19 cellular contexts compared by ENCODE assay signal in the genomic region with DNA sequence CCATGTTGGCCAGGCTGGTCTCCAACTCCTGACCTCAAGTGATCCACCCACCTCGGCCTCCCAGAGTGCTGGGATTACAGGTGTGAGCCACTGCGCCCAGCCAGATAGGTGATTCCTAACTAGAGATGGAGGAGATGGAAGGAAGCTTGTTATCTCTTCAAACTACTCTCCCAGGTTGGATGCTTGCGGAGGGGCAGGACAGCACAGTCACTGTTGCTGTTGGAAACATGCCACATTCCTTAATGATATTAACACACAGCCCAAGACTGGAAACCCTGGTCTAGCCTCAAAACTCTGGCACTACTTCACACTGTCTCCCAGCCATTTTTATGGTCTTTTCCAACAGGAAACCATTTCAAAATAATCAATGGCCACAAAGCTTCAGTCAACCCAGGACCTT.
DNase-seq lines count a peak whose midpoint lies in the region; ATAC-seq, FAIRE-seq and TF ChIP-seq lines count a peak whose summit lies in the region.
"Had no signal": no experiment of that assay in that cellular context is flagged by ENCODE, and none has a peak within 500 bp of the region (broad histone marks: within the 10 kb centered on the region; RNA-seq: fewer than 3 reads in every experiment).

No MANE protein-coding gene starts in this region.

- no peak overlapping the region for H3K23ac ChIP-seq in IMR-90 (ENCODE audit: low read depth, low read length)

- no peak overlapping the region for H2BK15ac ChIP-seq in IMR-90 (ENCODE audit: low read depth, low read length)

- H3K9me3 Mint-ChIP-seq in Calu3 (ENCODE audit: low read depth, unreplicated experiment), result no peaks in the 10 kb centered on the region
- no peaks in the 10 kb centered on the region for H3K9me3 Mint-ChIP-seq in CD8-positive, alpha-beta T cell
- H3K9me3 Mint-ChIP-seq: central memory CD8-positive, alpha-beta T cell had no signal

- in situ Hi-C loops in IMR-90 (cut with MboI; ENCODE audit: low sequenced_read_pairs), result no loop called here
- in situ Hi-C loops in HepG2 (cut with HindIII; ENCODE audit: extremely low pct_ligation_motif_present, low pct_unique_long_range_greater_than_20kb), result no loop called here

- H3K56ac ChIP-seq in IMR-90 (ENCODE audit: extremely low read depth, insufficient read depth, low read length), result no peak overlapping the region

- H3K36me3 ChIP-seq in IMR-90 (ENCODE audit: control insufficient read depth, insufficient read depth, low read length) (no peaks in the 10 kb centered on the region), HepG2 (replicated peaks in 1 of 2; ENCODE audit: control insufficient read depth in 1 of 2, insufficient read depth in 2 of 2, low read length in 2 of 2) (no peaks in the 10 kb centered on the region)
- no peaks in the 10 kb centered on the region for H3K36me3 ChIP-seq in CD8-positive, alpha-beta T cell (ENCODE audit: insufficient read depth, low read length)
- H3K36me3 ChIP-seq: heart right ventricle, upper lobe of right lung had no signal

- no peak overlapping the region for H2BK5ac ChIP-seq in IMR-90 (ENCODE audit: low read depth, low read length, poor library complexity, severe bottlenecking)

- H3K4me1 Mint-ChIP-seq in Calu3 (ENCODE audit: low read depth, unreplicated experiment), result peaks cover 20% of the 10 kb centered on the region
- H3K4me1 Mint-ChIP-seq in CD8-positive, alpha-beta T cell (ENCODE audit: low read depth), result no peaks in the 10 kb centered on the region
- H3K4me1 Mint-ChIP-seq: activated naive CD8-positive, alpha-beta T cell treated with anti-CD3 and anti-CD28 coated beads, Interleukin-2, amount 10 ng/mL, durations not matched to agents 7 days and 5 days; central memory CD8-positive, alpha-beta T cell had no signal

- H3K18ac ChIP-seq in IMR-90 (ENCODE audit: low read depth, low read length), result no peak overlapping the region

- POLR2A ChIA-PET in IMR-90 (lab: Charles Lee; ENCODE audit: unreplicated experiment) (no interaction called here), HepG2 (lab: Yijun Ruan, JAX) (no interaction called here)
- POLR2A ChIA-PET in CD8-positive, alpha-beta T cell (lab: Charles Lee), result no interaction called here

- no peaks in the 10 kb centered on the region for H3K36me3 Mint-ChIP-seq in Calu3 (ENCODE audit: insufficient read depth, unreplicated experiment)
- no peaks in the 10 kb centered on the region for H3K36me3 Mint-ChIP-seq in CD8-positive, alpha-beta T cell
- H3K36me3 Mint-ChIP-seq: activated naive CD8-positive, alpha-beta T cell treated with anti-CD3 and anti-CD28 coated beads, Interleukin-2, amount 10 ng/mL, durations not matched to agents 7 days and 5 days had no signal

- H4K8ac ChIP-seq in IMR-90 (ENCODE audit: low read depth in 2 of 2, low read length in 2 of 2), result no peak overlapping the region

- H3K27ac ChIP-seq in IMR-90 (ENCODE audit: insufficient read depth, low read length) (no peak overlapping the region), HepG2 (ENCODE audit: extremely low read length, insufficient read depth, low read length) (no peak overlapping the region)
- no peak overlapping the region for H3K27ac ChIP-seq in CD8-positive, alpha-beta T cell (ENCODE audit: low read depth, low read length)
- H3K27ac ChIP-seq: heart right ventricle, PC-9, upper lobe of right lung had no signal

- BruUV-seq in Calu3 (replicated peaks; lab: Mats Ljungman, UMichigan), result no TSS peak
- BruUV-seq in IMR-90 (replicated peaks; lab: Mats Ljungman, UMichigan), result no TSS peak
- no TSS peak for BruUV-seq in HepG2 (replicated peaks; lab: Mats Ljungman, UMichigan)

- H3K9me3 ChIP-seq in IMR-90 (ENCODE audit: control insufficient read depth, insufficient read depth, low read length), result no peaks in the 10 kb centered on the region
- H3K9me3 ChIP-seq in HepG2 (ENCODE audit: low read length), result no peaks in the 10 kb centered on the region
- H3K9me3 ChIP-seq in CD8-positive, alpha-beta T cell (ENCODE audit: low read length), result no peaks in the 10 kb centered on the region
- H3K9me3 ChIP-seq: heart right ventricle, upper lobe of right lung had no signal

- no peaks in the 10 kb centered on the region for H3K79me1 ChIP-seq in IMR-90 (ENCODE audit: low read depth in 1 of 2, low read length in 2 of 2)

- 0 out of 2 replicates have a peak, but pooled peaks have one; percentile 17 for ATAC-seq in IMR-90 (ENCODE audit: low read depth)
- ATAC-seq in HepG2, result no peak
- no peak for ATAC-seq in CD8-positive, alpha-beta T cell
- no peak for ATAC-seq in HG03108 (IDR thresholded peaks at IDR 0.05; ENCODE audit: unreplicated experiment)
- ATAC-seq: heart right ventricle, left colon, upper lobe of right lung had no signal

- H4K91ac ChIP-seq in IMR-90 (ENCODE audit: insufficient read depth, low read depth, low read length), result no peak overlapping the region

- no peaks in the 10 kb centered on the region for H3K27me3 Mint-ChIP-seq in Calu3 (ENCODE audit: unreplicated experiment)
- H3K27me3 Mint-ChIP-seq in CD8-positive, alpha-beta T cell (ENCODE audit: low read depth), result no peaks in the 10 kb centered on the region
- H3K27me3 Mint-ChIP-seq: activated naive CD8-positive, alpha-beta T cell treated with anti-CD3 and anti-CD28 coated beads, Interleukin-2, amount 10 ng/mL, durations not matched to agents 7 days and 5 days; central memory CD8-positive, alpha-beta T cell had no signal

- H4K20me1 ChIP-seq in IMR-90 (ENCODE audit: insufficient read depth, low read length) (no peaks in the 10 kb centered on the region), HepG2 (ENCODE audit: insufficient read depth, low read length) (no peaks in the 10 kb centered on the region)

- H3K4me3 ChIP-seq in IMR-90 (ENCODE audit: insufficient read depth, low read depth, low read length), result no peak overlapping the region
- no peak overlapping the region for H3K4me3 ChIP-seq in choroid plexus epithelial cell (ENCODE audit: low read depth, low read length)
- no peak overlapping the region for H3K4me3 ChIP-seq in HepG2 (replicated peaks in 1 of 3; ENCODE audit: insufficient read depth in 1 of 3, low read depth in 2 of 3, low read length in 3 of 3)
- H3K4me3 ChIP-seq in CD8-positive, alpha-beta T cell (ENCODE audit: low read depth, low read length), result no peak overlapping the region
- H3K4me3 ChIP-seq: heart right ventricle, PC-9, upper lobe of right lung had no signal

- intact Hi-C loops in Calu3 (cut with micrococcal nuclease; ENCODE audit: unreplicated experiment), result no loop called here
- intact Hi-C loops in IMR-90 (cut with micrococcal nuclease), result loop anchor here (10.0 kb wide), 1 partner anchor 468 kb away; a partner anchor contains a TSS
- intact Hi-C loops in HepG2 (cut with micrococcal nuclease; ENCODE audit: unreplicated experiment), result loop anchor here (10.0 kb wide), 1 partner anchor 608 kb away; no protein-coding TSS in a partner anchor
- intact Hi-C loops in CD8-positive, alpha-beta T cell (cut with DNase I, micrococcal nuclease), result loop anchor here in 1 of 2 experiments (1.0 kb wide), 1 partner anchor 15 kb away; no protein-coding TSS in a partner anchor

- H3K9ac ChIP-seq in IMR-90 (ENCODE audit: low read depth, low read length) (no peak overlapping the region), HepG2 (ENCODE audit: insufficient read depth, low read depth, low read length) (no peak overlapping the region)

- TF ChIP-seq POLR2A in IMR-90 (IDR thresholded peaks at IDR 0.05; ENCODE audit: low read depth, low read length), result no peak
- no peak for TF ChIP-seq POLR2A in HepG2 (IDR thresholded peaks at IDR 0.05; ENCODE audit: insufficient read depth in 1 of 2, low read depth in 2 of 2, low read length in 2 of 2)

- no peak overlapping the region for H2AK5ac ChIP-seq in IMR-90 (ENCODE audit: low read depth, low read length)

- FAIRE-seq in HepG2 (lab: Jason Lieb, UNC), result no peak
- FAIRE-seq: endometrium, GM18507 had no signal

- CTCF ChIA-PET in Calu3 (lab: Charles Lee) (no interaction called here), IMR-90 (lab: Yijun Ruan, JAX) (no interaction called here), HepG2 (lab: Yijun Ruan, JAX; ENCODE audit: low intra/inter-chr PET ratio, low total read pairs) (no interaction called here)
- CTCF ChIA-PET in CD8-positive, alpha-beta T cell (lab: Charles Lee), result no interaction called here

- H3K14ac ChIP-seq in IMR-90 (replicated peaks; ENCODE audit: low read depth, low read length), result no peak overlapping the region

- WGBS in IMR-90 (ENCODE audit: extremely low coverage in 2 of 2, insufficient read length in 1 of 2), 2 experiments, result 40% methylated on average over 1 of the region's 3 CpGs; no CpG with 5 or more reads in 1 of the 2 experiments
- 89% methylated on average over 3 of the region's 3 CpGs for WGBS in HepG2 (ENCODE audit: low lambda C conversion rate)

- no peak overlapping the region for H2BK20ac ChIP-seq in IMR-90 (ENCODE audit: low read depth, low read length)

- H3K27ac Mint-ChIP-seq in Calu3 (ENCODE audit: unreplicated experiment), result no peak overlapping the region
- H3K27ac Mint-ChIP-seq in CD8-positive, alpha-beta T cell, result no peak overlapping the region
- H3K27ac Mint-ChIP-seq: activated naive CD8-positive, alpha-beta T cell treated with anti-CD3 and anti-CD28 coated beads, Interleukin-2, amount 10 ng/mL, durations not matched to agents 7 days and 5 days had no signal

- peaks cover 6% of the 10 kb centered on the region for H3K27me3 ChIP-seq in IMR-90 (ENCODE audit: control insufficient read depth, insufficient read depth, low read length)
- H3K27me3 ChIP-seq in HepG2 (ENCODE audit: control insufficient read depth in 1 of 2, insufficient read depth in 2 of 2, low read length in 2 of 2), result no peaks in the 10 kb centered on the region
- H3K27me3 ChIP-seq in CD8-positive, alpha-beta T cell (ENCODE audit: insufficient read depth, low read length), result no peaks in the 10 kb centered on the region
- H3K27me3 ChIP-seq: heart right ventricle, upper lobe of right lung had no signal

- no peak overlapping the region for H2BK120ac ChIP-seq in IMR-90 (ENCODE audit: low read depth, low read length)

- no peak overlapping the region for H4K5ac ChIP-seq in IMR-90 (ENCODE audit: low read depth, low read length)

- no peak for TF ChIP-seq RAD21 in IMR-90 (IDR thresholded peaks at IDR 0.05; ENCODE audit: low read length)
- no peak for TF ChIP-seq RAD21 in HepG2 (CRISPR knock-in tag; IDR thresholded peaks at IDR 0.05)

- H3K4ac ChIP-seq in IMR-90 (ENCODE audit: low read depth, low read length), result no peak overlapping the region

- no peaks in the 10 kb centered on the region for H3K79me2 ChIP-seq in HepG2 (ENCODE audit: insufficient read depth, low read length)

- H2AK9ac ChIP-seq in IMR-90 (replicated peaks; ENCODE audit: low read depth, low read length, poor library complexity), result no peak overlapping the region

- no peaks in the 10 kb centered on the region for H3K4me1 ChIP-seq in IMR-90 (ENCODE audit: control insufficient read depth, insufficient read depth, low read length)
- H3K4me1 ChIP-seq in HepG2 (ENCODE audit: insufficient read depth, low read length), result peaks cover 57% of the 10 kb centered on the region
- H3K4me1 ChIP-seq in CD8-positive, alpha-beta T cell (ENCODE audit: insufficient read depth, low read length), result no peaks in the 10 kb centered on the region
- H3K4me1 ChIP-seq: upper lobe of right lung had no signal

- H3K4me2 ChIP-seq in IMR-90 (ENCODE audit: low read depth, low read length) (no peak overlapping the region), HepG2 (ENCODE audit: low read depth, low read length) (no peak overlapping the region)
- H3K4me2 ChIP-seq: PC-9 had no signal

- H2AFZ ChIP-seq in IMR-90 (replicated peaks; ENCODE audit: low read length, poor library complexity), result no peak overlapping the region
- H2AFZ ChIP-seq in HepG2 (ENCODE audit: low read length), result no peak overlapping the region
- H2AFZ ChIP-seq: PC-9 had no signal

- peak; percentile 34 for DNase-seq in Calu3
- DNase-seq in IMR-90, result peak; percentile 64
- peak; percentile 62 for DNase-seq in choroid plexus epithelial cell (ENCODE audit: low read depth)
- DNase-seq in HepG2 (ENCODE audit: low spot score), result peak; percentile 41
- no peak for DNase-seq in NCI-H146 treated with DMSO at 0.1 percent for 48 hours (lab: John Stamatoyannopoulos, UW; ENCODE audit: unreplicated experiment)
- DNase-seq in foreskin melanocyte, result no peak
- no peak for DNase-seq in CD8-positive, alpha-beta T cell
- DNase-seq: activated naive CD8-positive, alpha-beta T cell treated with anti-CD3 and anti-CD28 coated beads, Interleukin-2, amount 10 ng/mL, durations not matched to agents 7 days and 5 days; heart right ventricle; left colon; NCI-H2029 treated with DMSO at 0.1 percent for 48 hours; NCI-H524; stimulated activated CD4-positive, alpha-beta T cell treated with anti-CD3 and anti-CD28 coated beads, Interleukin-4, amount 100 ng/mL, for 4 hours; upper lobe of right lung had no signal

- TF ChIP-seq EP300 in HepG2 (IDR thresholded peaks at IDR 0.05; ENCODE audit: low read depth in 2 of 2, low read length in 2 of 2), result no peak
- TF ChIP-seq EP300 in HepG2 (CRISPR knock-in tag; IDR thresholded peaks at IDR 0.05; ENCODE audit: borderline replicate concordance), result no peak

- no peaks in the 10 kb centered on the region for H3K9me1 ChIP-seq in IMR-90 (ENCODE audit: insufficient read depth, low read length)

- no peak overlapping the region for H3K4me3 Mint-ChIP-seq in Calu3 (ENCODE audit: low read depth, unreplicated experiment)
- no peak overlapping the region for H3K4me3 Mint-ChIP-seq in CD8-positive, alpha-beta T cell
- H3K4me3 Mint-ChIP-seq: activated naive CD8-positive, alpha-beta T cell treated with anti-CD3 and anti-CD28 coated beads, Interleukin-2, amount 10 ng/mL, durations not matched to agents 7 days and 5 days; central memory CD8-positive, alpha-beta T cell had no signal

- dilution Hi-C loops in IMR-90 (cut with HindIII; ENCODE audit: low sequenced_read_pairs, unreplicated experiment), result no loop called here

- no peak for TF ChIP-seq CTCF in Calu3 (IDR thresholded peaks at IDR 0.05; ENCODE audit: unreplicated experiment)
- no peak for TF ChIP-seq CTCF in IMR-90 (conservative IDR thresholded peaks at IDR 0.05; ENCODE audit: low read depth, low read length)
- no peak for TF ChIP-seq CTCF in choroid plexus epithelial cell (conservative IDR thresholded peaks at IDR 0.05; ENCODE audit: low read depth, low read length)
- no peak for TF ChIP-seq CTCF in HepG2 (CRISPR knock-in tag; IDR thresholded peaks at IDR 0.05)
- no peak for TF ChIP-seq CTCF in CD8-positive, alpha-beta T cell (IDR thresholded peaks at IDR 0.05)

Comparison
In these comparisons a context has a peak if more than half of its experiments do, and no peak if none do; other contexts are left out.
1. DNase-seq: peak in Calu3 (single experiment), IMR-90 (single experiment), choroid plexus epithelial cell (single experiment) and HepG2 (single experiment); none in NCI-H146 treated with DMSO at 0.1 percent for 48 hours (single experiment), foreskin melanocyte (single experiment) and CD8-positive, alpha-beta T cell (0 of 7).